ENCODE assay signal across 8 cellular contexts in genomic region chr10:87656431-87657072, GRCh38. TPM values are rescaled to one million over a fixed set of nuclear protein-coding genes. Genes with fewer than 3 reads are reported as not detected.
DNase-seq lines count a peak whose midpoint lies in the region; ATAC-seq, FAIRE-seq and TF ChIP-seq lines count a peak whose summit lies in the region.

No MANE protein-coding gene starts in this region.

- TF ChIP-seq POLR2A in NB4 (IDR thresholded peaks at IDR 0.05; ENCODE audit: extremely low read depth, insufficient read length) (no peak), transverse colon (IDR thresholded peaks at IDR 0.05) (no peak)

- H3K4me1 Mint-ChIP-seq in activated CD8-positive, alpha-beta memory T cell treated with anti-CD3 and anti-CD28 coated beads, Interleukin-2, amount 10 ng/mL, durations not matched to agents 7 days and 5 days, result peaks cover 5% of the 10 kb centered on the region
- peaks cover 23% of the 10 kb centered on the region for H3K4me1 Mint-ChIP-seq in astrocyte (ENCODE audit: low read depth, unreplicated experiment)

- H3K9ac ChIP-seq in astrocyte (ENCODE audit: low read length), result no peak overlapping the region

- CTCF ChIA-PET in activated CD8-positive, alpha-beta memory T cell treated with anti-CD3 and anti-CD28 coated beads, Interleukin-2, amount 10 ng/mL, durations not matched to agents 7 days and 5 days (lab: Charles Lee), result interaction anchor here (1.3 to 2.2 kb wide), 5 partner anchors 28 to 117 kb away, joined by 3 to 9 read pairs (median 5); no protein-coding TSS in a partner anchor

- no peaks in the 10 kb centered on the region for H3K36me3 Mint-ChIP-seq in activated CD8-positive, alpha-beta memory T cell treated with anti-CD3 and anti-CD28 coated beads, Interleukin-2, amount 10 ng/mL, durations not matched to agents 7 days and 5 days
- no peaks in the 10 kb centered on the region for H3K36me3 Mint-ChIP-seq in astrocyte (ENCODE audit: low read depth, unreplicated experiment)

- in situ Hi-C loops in transverse colon (cut with MboI; ENCODE audit: low pct_ligation_motif_present in 1 of 4, low pct_unique_long_range_greater_than_20kb in 1 of 4, low sequenced_read_pairs in 3 of 4), result loop anchor here in 1 of 4 donors (10.0 kb wide), 1 partner anchor 68 kb away; no protein-coding TSS in a partner anchor

- no peak overlapping the region for H3K4me3 Mint-ChIP-seq in activated CD8-positive, alpha-beta memory T cell treated with anti-CD3 and anti-CD28 coated beads, Interleukin-2, amount 10 ng/mL, durations not matched to agents 7 days and 5 days
- no peak overlapping the region for H3K4me3 Mint-ChIP-seq in astrocyte (ENCODE audit: unreplicated experiment)

- H3K9me3 ChIP-seq in astrocyte (ENCODE audit: insufficient read depth, low read depth, low read length), result no peaks in the 10 kb centered on the region
- no peaks in the 10 kb centered on the region for H3K9me3 ChIP-seq in transverse colon

- peak; percentile 29 for ATAC-seq in activated CD8-positive, alpha-beta memory T cell treated with anti-CD3 and anti-CD28 coated beads, Interleukin-2, amount 10 ng/mL, durations not matched to agents 7 days and 5 days
- ATAC-seq in GM21526 (IDR thresholded peaks at IDR 0.05; ENCODE audit: low FRiP score, unreplicated experiment), result no peak

- H3K36me3 ChIP-seq in astrocyte (ENCODE audit: insufficient read depth, low read length), result no peaks in the 10 kb centered on the region
- H3K36me3 ChIP-seq in kidney epithelial cell (ENCODE audit: control insufficient read depth, insufficient read depth, low read length), result no peaks in the 10 kb centered on the region
- H3K36me3 ChIP-seq in transverse colon, result no peaks in the 10 kb centered on the region

- H2AFZ ChIP-seq in astrocyte (ENCODE audit: low read depth, low read length), result peak overlapping the region; percentile 9

- 39 to 60% methylated on average over 1 to 4 of the region's 4 CpGs for WGBS in transverse colon (ENCODE audit: low coverage in 1 of 2), 2 donors

- peaks cover 15% of the 10 kb centered on the region for H3K79me2 ChIP-seq in astrocyte (ENCODE audit: insufficient read depth, low read length)

- peak overlapping the region; percentile 52 for H3K4me2 ChIP-seq in astrocyte (ENCODE audit: low read length)

- H3K27ac Mint-ChIP-seq in activated CD8-positive, alpha-beta memory T cell treated with anti-CD3 and anti-CD28 coated beads, Interleukin-2, amount 10 ng/mL, durations not matched to agents 7 days and 5 days, result no peak overlapping the region
- no peak overlapping the region for H3K27ac Mint-ChIP-seq in astrocyte (ENCODE audit: unreplicated experiment)

- H3K9me3 Mint-ChIP-seq in activated CD8-positive, alpha-beta memory T cell treated with anti-CD3 and anti-CD28 coated beads, Interleukin-2, amount 10 ng/mL, durations not matched to agents 7 days and 5 days (ENCODE audit: low read depth), result no peaks in the 10 kb centered on the region
- no peaks in the 10 kb centered on the region for H3K9me3 Mint-ChIP-seq in astrocyte (ENCODE audit: unreplicated experiment)

- no peak for TF ChIP-seq EP300 in transverse colon (IDR thresholded peaks at IDR 0.05; ENCODE audit: low read depth)

- FAIRE-seq in astrocyte (lab: Jason Lieb, UNC), result peak; percentile 92

- DNase-seq in activated CD8-positive, alpha-beta memory T cell treated with anti-CD3 and anti-CD28 coated beads, Interleukin-2, amount 10 ng/mL, durations not matched to agents 7 days and 5 days, result no peak
- DNase-seq in activated CD8-positive, alpha-beta memory T cell treated with anti-CD3 and anti-CD28 coated beads for 24 hours, result no peak
- peak; percentile 65 for DNase-seq in NB4 (ENCODE audit: low read depth)
- DNase-seq in astrocyte (ENCODE audit: low read depth), result no peak
- DNase-seq in kidney epithelial cell (ENCODE audit: low read depth), result no peak
- DNase-seq in transverse colon, result no peak
- no peak for DNase-seq in activated naive CD4-positive, alpha-beta T cell treated with Interleukin-2 at 50 U/mL for 16 hours

- H4K20me1 ChIP-seq in astrocyte (ENCODE audit: insufficient read depth, low read length), result no peaks in the 10 kb centered on the region

- peaks cover 46% of the 10 kb centered on the region for H3K27me3 Mint-ChIP-seq in activated CD8-positive, alpha-beta memory T cell treated with anti-CD3 and anti-CD28 coated beads, Interleukin-2, amount 10 ng/mL, durations not matched to agents 7 days and 5 days
- no peaks in the 10 kb centered on the region for H3K27me3 Mint-ChIP-seq in astrocyte (ENCODE audit: low read depth, unreplicated experiment)

- no peaks in the 10 kb centered on the region for H3K27me3 ChIP-seq in astrocyte (ENCODE audit: insufficient read depth, low read length)
- no peaks in the 10 kb centered on the region for H3K27me3 ChIP-seq in kidney epithelial cell (ENCODE audit: control insufficient read depth, insufficient read depth, low read length)
- no peaks in the 10 kb centered on the region for H3K27me3 ChIP-seq in transverse colon

- TF ChIP-seq CTCF in NB4 (IDR thresholded peaks at IDR 0.05; ENCODE audit: low read depth, low read length) (peak; percentile 58), astrocyte (IDR thresholded peaks at IDR 0.05; ENCODE audit: insufficient read depth, low read depth, low read length) (peak; percentile 72), kidney epithelial cell (IDR thresholded peaks at IDR 0.05; ENCODE audit: insufficient read depth, low read length, poor library complexity, severe bottlenecking) (peak; percentile 67), transverse colon (IDR thresholded peaks at IDR 0.05) (peak; percentile 71 to 81 (median 72))

- H3K27ac ChIP-seq in astrocyte (ENCODE audit: low read depth, low read length) (peak overlapping the region; percentile 17), transverse colon (peak overlapping the region; percentile 10 to 40 (median 28))

- H3K4me3 ChIP-seq in NB4 (ENCODE audit: low read depth, low read length) (no peak overlapping the region), astrocyte (ENCODE audit: insufficient read depth, low read depth, low read length) (no peak overlapping the region), kidney epithelial cell (ENCODE audit: low read depth, low read length) (no peak overlapping the region), transverse colon (no peak overlapping the region)

- H3K4me1 ChIP-seq in astrocyte (ENCODE audit: insufficient read depth, low read length), result peaks cover 21% of the 10 kb centered on the region
- peaks cover 3 to 31% (median 10%) of the 10 kb centered on the region in 4 donors for H3K4me1 ChIP-seq in transverse colon

- intact Hi-C loops in transverse colon (cut with DNase I; ENCODE audit: low total_unique reads), result loop anchor here (10.0 kb wide), 1 partner anchor 88 kb away; no protein-coding TSS in a partner anchor

RNA-seq across cellular contexts. Expression of gene PAPSS2, which starts 3.1 kb away (rescaled TPM):
- total RNA-seq in activated CD8-positive, alpha-beta memory T cell treated with anti-CD3 and anti-CD28 coated beads, Interleukin-2, amount 10 ng/mL, durations not matched to agents 7 days and 5 days, result under 1 TPM; 0.06 to 0.07 TPM
- total RNA-seq in astrocyte (48.6 and 58.5 TPM in 2 replicates), kidney epithelial cell (11.4 TPM in 2 replicates), transverse colon (100 to 1,000 TPM in 1 of 4 donors, 10 to 100 TPM in 3; 17.3 to 117 (median 88.4) TPM)

Comparison
In these comparisons a context has a peak if more than half of its experiments do, and no peak if none do; other contexts are left out.
1. RNA of gene PAPSS2, which starts 3.1 kb away (total RNA-seq): 17.3 to 117 TPM in transverse colon, 48.6 to 58.5 TPM in astrocyte and 11.4 TPM in kidney epithelial cell; 0.06 to 0.07 TPM in activated CD8-positive, alpha-beta memory T cell treated with anti-CD3 and anti-CD28 coated beads, Interleukin-2, amount 10 ng/mL, durations not matched to agents 7 days and 5 days; every median in the first group is over 10 times any median in the second.
2. Peak in every context shown above with its lines, with median percentiles within 50 percentile points of each other: CTCF ChIP-seq.